Comparison of ENCODE assay signal across 10 cellular contexts in the genomic region with DNA sequence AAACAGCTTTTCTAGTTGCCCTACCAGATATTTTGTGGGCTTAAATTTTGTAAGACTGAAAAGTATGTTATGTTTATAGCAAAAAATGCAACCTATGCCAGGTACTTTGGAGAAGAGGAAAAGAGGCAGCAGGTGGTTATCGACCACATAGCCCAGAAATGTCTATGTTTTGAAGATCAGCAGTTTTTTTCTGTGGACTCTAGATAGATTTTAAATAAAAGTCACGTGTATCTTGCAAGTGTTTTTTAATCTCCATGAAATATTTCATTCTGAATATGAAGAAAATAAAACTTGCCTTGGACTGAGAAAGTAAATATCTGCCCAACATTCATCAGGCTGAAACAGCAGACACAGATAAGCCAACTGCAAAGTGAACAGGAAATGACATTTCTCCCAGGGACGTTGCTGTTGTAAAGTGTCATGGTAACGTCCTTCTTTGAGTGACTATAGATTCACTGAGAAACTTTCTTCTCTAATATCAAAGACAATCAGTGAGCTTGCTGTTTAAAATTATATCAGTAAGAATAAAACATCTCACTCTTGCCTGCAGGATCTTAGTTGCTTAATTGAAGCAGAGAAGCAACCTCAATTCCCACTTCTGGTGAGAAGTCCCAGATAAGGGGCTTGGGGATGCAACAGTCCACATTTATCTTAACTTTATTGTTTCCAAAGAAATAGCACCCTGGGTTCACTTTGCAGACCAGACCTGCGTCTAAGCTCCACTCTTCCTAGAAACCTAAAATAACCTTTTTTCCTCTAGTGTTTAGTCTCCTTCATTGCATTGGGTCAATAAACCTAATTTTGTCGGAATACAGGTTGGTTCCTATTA. TPM values are rescaled to one million over a fixed set of nuclear protein-coding genes. Genes with fewer than 3 reads are reported as not detected.
A peak's percentile ranks its signal among the peaks of the same experiment; 100 is the strongest.
DNase-seq lines count a peak whose midpoint lies in the region; ATAC-seq and TF ChIP-seq lines count a peak whose summit lies in the region.
"Had no signal": no experiment of that assay in that cellular context is flagged by ENCODE, and none has a peak within 500 bp of the region (broad histone marks: within the 10 kb centered on the region; RNA-seq: fewer than 3 reads in every experiment).

No MANE protein-coding gene starts in this region.

- peaks cover 0 to 7% of the 10 kb centered on the region in 2 donors for H3K9me3 Mint-ChIP-seq in activated naive CD4-positive, alpha-beta T cell treated with anti-CD3 and anti-CD28 coated beads, Interleukin-2, amount 50 U/mL, for 72 hours
- H3K9me3 Mint-ChIP-seq in effector memory CD8-positive, alpha-beta T cell: no peaks in the 10 kb centered on the region
- no peaks in the 10 kb centered on the region for H3K9me3 Mint-ChIP-seq in stimulated activated naive CD8-positive, alpha-beta T cell treated with anti-CD3 and anti-CD28 coated beads, Interleukin-15, amount 100 ng/mL, for 72 hours

- no peaks in the 10 kb centered on the region for H3K9me3 ChIP-seq in OCI-LY1 (ENCODE audit: low read length)
- H3K9me3 ChIP-seq: colonic mucosa had no signal

- DNase-seq in activated naive CD4-positive, alpha-beta T cell treated with anti-CD3 and anti-CD28 coated beads, Interleukin-2, amount 50 U/mL, for 72 hours (ENCODE audit: low spot score in 2 of 2): no peak
- DNase-seq in activated naive CD4-positive, alpha-beta T cell treated with Interleukin-2 at 50 U/mL for 16 hours: no peak
- no peak for DNase-seq in effector memory CD8-positive, alpha-beta T cell
- no peak for DNase-seq in stimulated activated naive CD8-positive, alpha-beta T cell treated with anti-CD3 and anti-CD28 coated beads, Interleukin-15, amount 100 ng/mL, for 72 hours
- DNase-seq in hippocampal formation (lab: John Stamatoyannopoulos, UW) (no peak), NCI-H1436 treated with DMSO at 0.1 percent for 48 hours (lab: John Stamatoyannopoulos, UW) (no peak), NCI-H748 (lab: John Stamatoyannopoulos, UW; ENCODE audit: unreplicated experiment) (no peak)
- DNase-seq: colonic mucosa, NCI-H1417 treated with DMSO at 0.1 percent for 48 hours had no signal

- H3K4me3 ChIP-seq in OCI-LY1 (ENCODE audit: low read depth, low read length, poor library complexity, severe bottlenecking): no peak overlapping the region
- H3K4me3 ChIP-seq: colonic mucosa had no signal

- H3K36me3 ChIP-seq in OCI-LY1 (ENCODE audit: insufficient read depth, low read length): no peaks in the 10 kb centered on the region
- H3K36me3 ChIP-seq: colonic mucosa had no signal

- no peak for TF ChIP-seq CTCF in OCI-LY1 (IDR thresholded peaks at IDR 0.05; ENCODE audit: low read length)

- no peaks in the 10 kb centered on the region for H3K27me3 Mint-ChIP-seq in effector memory CD8-positive, alpha-beta T cell
- H3K27me3 Mint-ChIP-seq in stimulated activated naive CD8-positive, alpha-beta T cell treated with anti-CD3 and anti-CD28 coated beads, Interleukin-15, amount 100 ng/mL, for 72 hours: no peaks in the 10 kb centered on the region

- peak overlapping the region; percentile 79; the same call in 1 of the 2 replicates for H2AFZ ChIP-seq in OCI-LY1 (ENCODE audit: low read length)

- no peak overlapping the region for H3K27ac ChIP-seq in OCI-LY1 (ENCODE audit: low read depth, low read length, poor library complexity, severe bottlenecking)
- H3K27ac ChIP-seq: colonic mucosa had no signal

- H3K27ac Mint-ChIP-seq in activated naive CD4-positive, alpha-beta T cell treated with anti-CD3 and anti-CD28 coated beads, Interleukin-2, amount 50 U/mL, for 72 hours: no peak overlapping the region
- H3K27ac Mint-ChIP-seq in effector memory CD8-positive, alpha-beta T cell: peak overlapping the region; percentile 23 to 41
- peak overlapping the region; percentile 44 to 49 for H3K27ac Mint-ChIP-seq in stimulated activated naive CD8-positive, alpha-beta T cell treated with anti-CD3 and anti-CD28 coated beads, Interleukin-15, amount 100 ng/mL, for 72 hours

- no peaks in the 10 kb centered on the region for H4K20me1 ChIP-seq in OCI-LY1 (ENCODE audit: insufficient read depth, low read length)

- H3K27me3 ChIP-seq in OCI-LY1 (ENCODE audit: insufficient read depth, low read length): no peaks in the 10 kb centered on the region
- H3K27me3 ChIP-seq: colonic mucosa had no signal

- H3K9me2 ChIP-seq in OCI-LY1 (ENCODE audit: low read depth, low read length): no peaks in the 10 kb centered on the region

- ATAC-seq in activated naive CD4-positive, alpha-beta T cell treated with anti-CD3 and anti-CD28 coated beads, Interleukin-2, amount 50 U/mL, for 72 hours: peak; percentile 61
- ATAC-seq in effector memory CD8-positive, alpha-beta T cell (replicated peaks): peak; percentile 81
- ATAC-seq in stimulated activated naive CD8-positive, alpha-beta T cell treated with anti-CD3 and anti-CD28 coated beads, Interleukin-15, amount 100 ng/mL, for 72 hours: peak; percentile 66

- H3K9ac ChIP-seq in OCI-LY1 (ENCODE audit: low read length): no peak overlapping the region

- peak overlapping the region; percentile 11; the same call in 1 of the 2 replicates for H3K4me2 ChIP-seq in OCI-LY1 (ENCODE audit: low read length)

- no peak overlapping the region for H3K4me3 Mint-ChIP-seq in effector memory CD8-positive, alpha-beta T cell
- H3K4me3 Mint-ChIP-seq in stimulated activated naive CD8-positive, alpha-beta T cell treated with anti-CD3 and anti-CD28 coated beads, Interleukin-15, amount 100 ng/mL, for 72 hours: peak overlapping the region in 1 of 2 donors; percentile 13

- no peaks in the 10 kb centered on the region for H3K79me2 ChIP-seq in OCI-LY1 (ENCODE audit: insufficient read depth, low read length)

- peaks cover 31% of the 10 kb centered on the region for H3K4me1 ChIP-seq in OCI-LY1 (ENCODE audit: insufficient read depth, low read length, severe bottlenecking)

- H3K36me3 Mint-ChIP-seq in activated naive CD4-positive, alpha-beta T cell treated with anti-CD3 and anti-CD28 coated beads, Interleukin-2, amount 50 U/mL, for 72 hours: no peaks in the 10 kb centered on the region
- H3K36me3 Mint-ChIP-seq in effector memory CD8-positive, alpha-beta T cell (ENCODE audit: insufficient read depth): peaks cover 2% of the 10 kb centered on the region

- H3F3A ChIP-seq in OCI-LY1 (ENCODE audit: insufficient read depth, low read length): no peaks in the 10 kb centered on the region

- H3K4me1 Mint-ChIP-seq in effector memory CD8-positive, alpha-beta T cell (ENCODE audit: low read depth in 2 of 2): peaks cover 5 to 8% of the 10 kb centered on the region in 2 donors
- H3K4me1 Mint-ChIP-seq in stimulated activated naive CD8-positive, alpha-beta T cell treated with anti-CD3 and anti-CD28 coated beads, Interleukin-15, amount 100 ng/mL, for 72 hours: peaks cover 21% of the 10 kb centered on the region

RNA-seq across cellular contexts. Expression of a gene that starts 6.3 kb away (rescaled TPM):
- total RNA-seq in activated naive CD4-positive, alpha-beta T cell treated with anti-CD3 and anti-CD28 coated beads, Interleukin-2, amount 50 U/mL, for 72 hours: 1 to 10 TPM; 1.8 to 1.9 TPM

RNA-seq across cellular contexts. Expression of a gene that starts 34.2 kb away (rescaled TPM):
- total RNA-seq in activated naive CD4-positive, alpha-beta T cell treated with anti-CD3 and anti-CD28 coated beads, Interleukin-2, amount 50 U/mL, for 72 hours: 100 to 1,000 TPM; 485 to 498 TPM

RNA-seq across cellular contexts. Expression of a gene that starts 48.5 kb away (rescaled TPM):
- total RNA-seq in activated naive CD4-positive, alpha-beta T cell treated with anti-CD3 and anti-CD28 coated beads, Interleukin-2, amount 50 U/mL, for 72 hours: 100 to 1,000 TPM; 294 to 358 TPM

Comparison
In these comparisons a context has a peak if more than half of its experiments do, and no peak if none do; other contexts are left out.
1. H3K27ac Mint-ChIP-seq: peak in effector memory CD8-positive, alpha-beta T cell (2 of 2) and stimulated activated naive CD8-positive, alpha-beta T cell treated with anti-CD3 and anti-CD28 coated beads, Interleukin-15, amount 100 ng/mL, for 72 hours (2 of 2); none in activated naive CD4-positive, alpha-beta T cell treated with anti-CD3 and anti-CD28 coated beads, Interleukin-2, amount 50 U/mL, for 72 hours (0 of 2).
2. Peak in every context shown above with its lines, with median percentiles within 50 percentile points of each other: ATAC-seq.